ENCODE assay signal across 1 cellular context in the genomic region with DNA sequence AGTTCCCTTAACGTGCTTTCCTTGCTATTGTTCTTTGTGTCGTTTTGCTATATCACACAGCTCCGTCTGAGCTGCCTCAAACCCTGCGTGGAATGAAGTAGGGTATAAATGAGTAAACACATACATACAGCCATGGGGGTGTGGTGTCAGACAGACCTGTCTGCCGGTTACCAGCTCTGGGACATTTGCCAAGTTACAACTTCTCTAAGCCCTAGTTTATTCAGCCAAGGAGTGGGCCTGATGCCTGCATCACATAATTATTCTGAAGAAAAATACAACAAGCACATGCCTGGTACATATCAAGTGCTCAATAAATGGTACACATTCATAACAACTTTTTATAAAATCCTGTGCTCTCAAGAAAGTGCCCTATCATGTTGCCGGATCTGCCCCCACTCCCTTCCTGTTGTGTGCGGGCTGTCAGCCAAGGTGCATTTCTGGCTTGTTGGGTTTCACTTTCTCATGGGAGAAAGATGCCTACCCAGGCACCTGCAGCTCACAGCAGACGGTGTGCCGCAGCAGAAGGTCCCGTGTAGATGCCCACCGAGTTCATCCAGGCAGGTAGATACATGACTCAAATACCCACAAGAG.
TF ChIP-seq lines count a peak whose summit lies in the region.

No MANE protein-coding gene starts in this region.

TF ChIP-seq in HEK293, 187 proteins besides CTCF, POLR2A, EP300 and RAD21 (continued from another document):
- TF ChIP-seq, protein P1, sequence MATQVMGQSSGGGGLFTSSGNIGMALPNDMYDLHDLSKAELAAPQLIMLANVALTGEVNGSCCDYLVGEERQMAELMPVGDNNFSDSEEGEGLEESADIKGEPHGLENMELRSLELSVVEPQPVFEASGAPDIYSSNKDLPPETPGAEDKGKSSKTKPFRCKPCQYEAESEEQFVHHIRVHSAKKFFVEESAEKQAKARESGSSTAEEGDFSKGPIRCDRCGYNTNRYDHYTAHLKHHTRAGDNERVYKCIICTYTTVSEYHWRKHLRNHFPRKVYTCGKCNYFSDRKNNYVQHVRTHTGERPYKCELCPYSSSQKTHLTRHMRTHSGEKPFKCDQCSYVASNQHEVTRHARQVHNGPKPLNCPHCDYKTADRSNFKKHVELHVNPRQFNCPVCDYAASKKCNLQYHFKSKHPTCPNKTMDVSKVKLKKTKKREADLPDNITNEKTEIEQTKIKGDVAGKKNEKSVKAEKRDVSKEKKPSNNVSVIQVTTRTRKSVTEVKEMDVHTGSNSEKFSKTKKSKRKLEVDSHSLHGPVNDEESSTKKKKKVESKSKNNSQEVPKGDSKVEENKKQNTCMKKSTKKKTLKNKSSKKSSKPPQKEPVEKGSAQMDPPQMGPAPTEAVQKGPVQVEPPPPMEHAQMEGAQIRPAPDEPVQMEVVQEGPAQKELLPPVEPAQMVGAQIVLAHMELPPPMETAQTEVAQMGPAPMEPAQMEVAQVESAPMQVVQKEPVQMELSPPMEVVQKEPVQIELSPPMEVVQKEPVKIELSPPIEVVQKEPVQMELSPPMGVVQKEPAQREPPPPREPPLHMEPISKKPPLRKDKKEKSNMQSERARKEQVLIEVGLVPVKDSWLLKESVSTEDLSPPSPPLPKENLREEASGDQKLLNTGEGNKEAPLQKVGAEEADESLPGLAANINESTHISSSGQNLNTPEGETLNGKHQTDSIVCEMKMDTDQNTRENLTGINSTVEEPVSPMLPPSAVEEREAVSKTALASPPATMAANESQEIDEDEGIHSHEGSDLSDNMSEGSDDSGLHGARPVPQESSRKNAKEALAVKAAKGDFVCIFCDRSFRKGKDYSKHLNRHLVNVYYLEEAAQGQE (tag by site-specific recombination; IDR thresholded peaks at IDR 0.05): no peak
- TF ChIP-seq ZNF549 (tag by site-specific recombination; IDR thresholded peaks at IDR 0.05): no peak
- TF ChIP-seq ZNF664 (tag by site-specific recombination; IDR thresholded peaks at IDR 0.05): peak; percentile 97
- TF ChIP-seq, protein P2, sequence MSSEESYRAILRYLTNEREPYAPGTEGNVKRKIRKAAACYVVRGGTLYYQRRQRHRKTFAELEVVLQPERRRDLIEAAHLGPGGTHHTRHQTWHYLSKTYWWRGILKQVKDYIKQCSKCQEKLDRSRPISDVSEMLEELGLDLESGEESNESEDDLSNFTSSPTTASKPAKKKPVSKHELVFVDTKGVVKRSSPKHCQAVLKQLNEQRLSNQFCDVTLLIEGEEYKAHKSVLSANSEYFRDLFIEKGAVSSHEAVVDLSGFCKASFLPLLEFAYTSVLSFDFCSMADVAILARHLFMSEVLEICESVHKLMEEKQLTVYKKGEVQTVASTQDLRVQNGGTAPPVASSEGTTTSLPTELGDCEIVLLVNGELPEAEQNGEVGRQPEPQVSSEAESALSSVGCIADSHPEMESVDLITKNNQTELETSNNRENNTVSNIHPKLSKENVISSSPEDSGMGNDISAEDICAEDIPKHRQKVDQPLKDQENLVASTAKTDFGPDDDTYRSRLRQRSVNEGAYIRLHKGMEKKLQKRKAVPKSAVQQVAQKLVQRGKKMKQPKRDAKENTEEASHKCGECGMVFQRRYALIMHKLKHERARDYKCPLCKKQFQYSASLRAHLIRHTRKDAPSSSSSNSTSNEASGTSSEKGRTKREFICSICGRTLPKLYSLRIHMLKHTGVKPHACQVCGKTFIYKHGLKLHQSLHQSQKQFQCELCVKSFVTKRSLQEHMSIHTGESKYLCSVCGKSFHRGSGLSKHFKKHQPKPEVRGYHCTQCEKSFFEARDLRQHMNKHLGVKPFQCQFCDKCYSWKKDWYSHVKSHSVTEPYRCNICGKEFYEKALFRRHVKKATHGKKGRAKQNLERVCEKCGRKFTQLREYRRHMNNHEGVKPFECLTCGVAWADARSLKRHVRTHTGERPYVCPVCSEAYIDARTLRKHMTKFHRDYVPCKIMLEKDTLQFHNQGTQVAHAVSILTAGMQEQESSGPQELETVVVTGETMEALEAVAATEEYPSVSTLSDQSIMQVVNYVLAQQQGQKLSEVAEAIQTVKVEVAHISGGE (tag by site-specific recombination; conservative IDR thresholded peaks at IDR 0.05; ENCODE audit: low read depth): 0 out of 2 replicates have a peak, but pooled peaks have one; percentile 12
- TF ChIP-seq ZNF335 (tag by site-specific recombination; conservative IDR thresholded peaks at IDR 0.05): peak; percentile 62
- TF ChIP-seq ZBTB8A (tag by site-specific recombination; IDR thresholded peaks at IDR 0.05): no peak
- TF ChIP-seq ZNF138 (tag by site-specific recombination; IDR thresholded peaks at IDR 0.05; ENCODE audit: borderline replicate concordance): no peak
- TF ChIP-seq, protein P3, sequence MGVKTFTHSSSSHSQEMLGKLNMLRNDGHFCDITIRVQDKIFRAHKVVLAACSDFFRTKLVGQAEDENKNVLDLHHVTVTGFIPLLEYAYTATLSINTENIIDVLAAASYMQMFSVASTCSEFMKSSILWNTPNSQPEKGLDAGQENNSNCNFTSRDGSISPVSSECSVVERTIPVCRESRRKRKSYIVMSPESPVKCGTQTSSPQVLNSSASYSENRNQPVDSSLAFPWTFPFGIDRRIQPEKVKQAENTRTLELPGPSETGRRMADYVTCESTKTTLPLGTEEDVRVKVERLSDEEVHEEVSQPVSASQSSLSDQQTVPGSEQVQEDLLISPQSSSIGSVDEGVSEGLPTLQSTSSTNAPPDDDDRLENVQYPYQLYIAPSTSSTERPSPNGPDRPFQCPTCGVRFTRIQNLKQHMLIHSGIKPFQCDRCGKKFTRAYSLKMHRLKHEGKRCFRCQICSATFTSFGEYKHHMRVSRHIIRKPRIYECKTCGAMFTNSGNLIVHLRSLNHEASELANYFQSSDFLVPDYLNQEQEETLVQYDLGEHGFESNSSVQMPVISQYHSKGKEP (tag by site-specific recombination; IDR thresholded peaks at IDR 0.05): peak; percentile 53; the same call in 1 of the 2 replicates
TF ChIP-seq in HEK293: peak in this region for 7.
